Comparison of ENCODE assay signal across 8 cellular contexts in genomic region chr11:125404811-125405481, GRCh38.
A peak's percentile ranks its signal among the peaks of the same experiment; 100 is the strongest.
DNase-seq lines count a peak whose midpoint lies in the region; ATAC-seq and TF ChIP-seq lines count a peak whose summit lies in the region.

No MANE protein-coding gene starts in this region.

- H3K4me1 ChIP-seq in HCT116 (ENCODE audit: control insufficient read depth in 1 of 2, insufficient read depth in 2 of 2, low read length in 2 of 2) (peaks cover 0 to 9% of the 10 kb centered on the region in 2 experiments; a peak in 2 of 4 replicates), mammary epithelial cell (ENCODE audit: insufficient read depth, low read length) (peaks cover 11% of the 10 kb centered on the region)

- H3K36me3 ChIP-seq in HCT116 (ENCODE audit: control insufficient read depth in 1 of 2, insufficient read depth in 2 of 2, low read length in 2 of 2) (no peaks in the 10 kb centered on the region), mammary epithelial cell (ENCODE audit: insufficient read depth, low read length) (no peaks in the 10 kb centered on the region)

- H4K20me1 ChIP-seq in HCT116 (ENCODE audit: insufficient read depth): no peaks in the 10 kb centered on the region
- no peaks in the 10 kb centered on the region for H4K20me1 ChIP-seq in mammary epithelial cell (ENCODE audit: insufficient read depth, low read length)

- TF ChIP-seq CTCF in GM10248 (IDR thresholded peaks at IDR 0.05; ENCODE audit: control extremely low read depth, extremely low read depth, low read depth, missing control alignments): peak; percentile 97
- TF ChIP-seq CTCF in HCT116 (IDR thresholded peaks at IDR 0.05 in 2 of 3, conservative IDR thresholded peaks at IDR 0.05 in 1 of 3; ENCODE audit: borderline replicate concordance in 1 of 3, insufficient read depth in 1 of 3, low read depth in 2 of 3, low read length in 2 of 3): peak; percentile 70 to 89 (median 88)
- TF ChIP-seq CTCF in mammary epithelial cell (conservative IDR thresholded peaks at IDR 0.05 in 1 of 2, IDR thresholded peaks at IDR 0.05 in 1 of 2; ENCODE audit: extremely low read depth in 1 of 2, insufficient read depth in 1 of 2, low read depth in 1 of 2, low read length in 2 of 2): peak; percentile 81 to 96

- peaks cover 39% of the 10 kb centered on the region for H3K27me3 ChIP-seq in HCT116 (ENCODE audit: insufficient read depth, low read length)
- no peaks in the 10 kb centered on the region for H3K27me3 ChIP-seq in mammary epithelial cell (ENCODE audit: insufficient read depth, low read length)

- POLR2A ChIA-PET in GM10248 (lab: Yijun Ruan, JAX) (no interaction called here), HCT116 (lab: Charles Lee) (no interaction called here)

- H3K9me3 ChIP-seq in HCT116 (ENCODE audit: control insufficient read depth in 1 of 2, insufficient read depth in 1 of 2, low read depth in 1 of 2, low read length in 2 of 2) (no peaks in the 10 kb centered on the region), mammary epithelial cell (replicated peaks; ENCODE audit: insufficient read depth, low read length) (no peaks in the 10 kb centered on the region)

- RAD21 ChIA-PET in HCT116 (lab: Charles Lee; ENCODE audit: low non-redundant PET in 1 of 2, low total read pairs in 2 of 2, uncharacterized antibody in 2 of 2, unreplicated experiment in 2 of 2): no interaction called here

- no peaks in the 10 kb centered on the region for H3K79me2 ChIP-seq in HCT116 (ENCODE audit: insufficient read depth, low read length)
- H3K79me2 ChIP-seq in mammary epithelial cell (ENCODE audit: insufficient read depth, low read length): no peaks in the 10 kb centered on the region

- H3K9ac ChIP-seq in HCT116 (ENCODE audit: low read length) (no peak overlapping the region), mammary epithelial cell (ENCODE audit: insufficient read depth, low read length) (no peak overlapping the region)

- in situ Hi-C loops in mammary epithelial cell (cut with MboI; ENCODE audit: low sequenced_read_pairs in 2 of 2): loop anchor here in 1 of 2 donors (25.0 kb wide), 2 partner anchors 243 to 443 kb away; partner anchors contain the start of genes CCDC15 and PKNOX2

- peak; percentile 98 for ATAC-seq in HCT116

- dilution Hi-C loops in mammary epithelial cell (cut with HindIII; ENCODE audit: low sequenced_read_pairs): no loop called here

- no peak for TF ChIP-seq POLR2A in HCT116 (IDR thresholded peaks at IDR 0.05; ENCODE audit: borderline replicate concordance, extremely low read depth, insufficient read depth, insufficient read length)

- intact Hi-C loops in HCT116 (cut with micrococcal nuclease): loop anchor here (1.0 to 10.0 kb wide), 3 partner anchors 260 to 443 kb away; no protein-coding TSS in a partner anchor
- intact Hi-C loops in mammary epithelial cell (cut with micrococcal nuclease): loop anchor here (1.0 to 5.0 kb wide), 5 partner anchors 24 to 443 kb away; partner anchors contain the start of gene PKNOX2

- H2AFZ ChIP-seq in HCT116 (ENCODE audit: low read depth, low read length, poor library complexity, severe bottlenecking) (peak overlapping the region; percentile 71), mammary epithelial cell (ENCODE audit: low read depth, low read length) (peak overlapping the region; percentile 31)

- WGBS in mammary epithelial cell (ENCODE audit: low coverage, missing lambda C conversion rate): 20% methylated on average over 16 of the region's 19 CpGs

- H3K4me2 ChIP-seq in HCT116 (ENCODE audit: low read length) (peak overlapping the region; percentile 50), mammary epithelial cell (ENCODE audit: insufficient read depth, low read depth, low read length) (peak overlapping the region; percentile 50)

- CTCF ChIA-PET in GM10248 (lab: Yijun Ruan, JAX): interaction anchor here (0.7 to 2.2 kb wide), 22 partner anchors 8 to 424 kb away, joined by 3 to 19 read pairs (median 4); no protein-coding TSS in a partner anchor
- CTCF ChIA-PET in HCT116 (lab: Charles Lee): interaction anchor here (0.9 to 1.9 kb wide), 7 partner anchors 18 to 529 kb away, joined by 3 to 8 read pairs (median 3); no protein-coding TSS in a partner anchor
- CTCF ChIA-PET in mammary epithelial cell (lab: Charles Lee; ENCODE audit: low non-redundant PET): interaction anchor here (0.6 to 0.7 kb wide), 2 partner anchors 16 to 24 kb away, joined by 3 to 5 read pairs; no protein-coding TSS in a partner anchor

- no peaks in the 10 kb centered on the region for H3K9me2 ChIP-seq in HCT116 (ENCODE audit: insufficient read depth)

- DNase-seq in GM10248 (ENCODE audit: extremely low spot score): peak; percentile 86
- DNase-seq in HCT116 (ENCODE audit: low read depth, low spot score): peak; percentile 21
- peak; percentile 65 for DNase-seq in NAMALWA (ENCODE audit: low spot score)
- DNase-seq in activated CD4-positive, CD25-positive, alpha-beta regulatory T cell treated with anti-CD3 and anti-CD28 coated beads, Interleukin-2, amount 50 U/mL, for 16 hours (ENCODE audit: low read depth, low spot score): peak; percentile 32
- DNase-seq in mammary epithelial cell: peak; percentile 27
- peak; percentile 31 for DNase-seq in kidney tubule cell (ENCODE audit: low spot score)
- DNase-seq in stimulated activated CD4-positive, alpha-beta T cell treated with anti-CD3 and anti-CD28 coated beads, Interleukin-4, amount 100 ng/mL, for 1 hour: peak; percentile 68
- DNase-seq in SHP77 (lab: John Stamatoyannopoulos, UW): no peak

- TF ChIP-seq RAD21 in HCT116 (IDR thresholded peaks at IDR 0.05; ENCODE audit: low read depth): peak; percentile 83

- H3K27ac ChIP-seq in HCT116 (ENCODE audit: low read depth, low read length): no peak overlapping the region
- no peak overlapping the region for H3K27ac ChIP-seq in mammary epithelial cell (ENCODE audit: insufficient read depth, low read depth, low read length)

- H3K4me3 ChIP-seq in HCT116 (replicated peaks in 1 of 2; ENCODE audit: low read depth in 1 of 2, low read length in 2 of 2) (no peak overlapping the region; a peak in 1 of 4 replicates), mammary epithelial cell (replicated peaks in 1 of 3; ENCODE audit: insufficient read depth in 1 of 3, low read depth in 2 of 3, low read length in 3 of 3) (no peak overlapping the region)

- BruUV-seq in HCT116 (replicated peaks; lab: Mats Ljungman, UMichigan) (no TSS peak), mammary epithelial cell (replicated peaks; lab: Mats Ljungman, UMichigan) (no TSS peak)

TF ChIP-seq in HCT116, 20 proteins besides CTCF, POLR2A, EP300 and RAD21:
- no peak for TF ChIP-seq EZH2phosphoT487 (IDR thresholded peaks at IDR 0.05; ENCODE audit: borderline replicate concordance)
- no peak; the same call in 1 of the 2 replicates for TF ChIP-seq MAX (IDR thresholded peaks at IDR 0.05)
- TF ChIP-seq EZH2 (IDR thresholded peaks at IDR 0.05): no peak
- TF ChIP-seq SIN3A (IDR thresholded peaks at IDR 0.05; ENCODE audit: low read depth): no peak

Comparison
In these comparisons a context has a peak if more than half of its experiments do, and no peak if none do; other contexts are left out.
1. DNase-seq: peak in GM10248 (single experiment), HCT116 (single experiment), NAMALWA (single experiment), activated CD4-positive, CD25-positive, alpha-beta regulatory T cell treated with anti-CD3 and anti-CD28 coated beads, Interleukin-2, amount 50 U/mL, for 16 hours (single experiment), mammary epithelial cell (single experiment), kidney tubule cell (single experiment) and stimulated activated CD4-positive, alpha-beta T cell treated with anti-CD3 and anti-CD28 coated beads, Interleukin-4, amount 100 ng/mL, for 1 hour (single experiment); none in SHP77 (0 of 2).
2. Peak in every context shown above with its lines, with median percentiles within 50 percentile points of each other: CTCF ChIP-seq.